Comparison of ENCODE assay signal across 1 cellular context in the genomic region with DNA sequence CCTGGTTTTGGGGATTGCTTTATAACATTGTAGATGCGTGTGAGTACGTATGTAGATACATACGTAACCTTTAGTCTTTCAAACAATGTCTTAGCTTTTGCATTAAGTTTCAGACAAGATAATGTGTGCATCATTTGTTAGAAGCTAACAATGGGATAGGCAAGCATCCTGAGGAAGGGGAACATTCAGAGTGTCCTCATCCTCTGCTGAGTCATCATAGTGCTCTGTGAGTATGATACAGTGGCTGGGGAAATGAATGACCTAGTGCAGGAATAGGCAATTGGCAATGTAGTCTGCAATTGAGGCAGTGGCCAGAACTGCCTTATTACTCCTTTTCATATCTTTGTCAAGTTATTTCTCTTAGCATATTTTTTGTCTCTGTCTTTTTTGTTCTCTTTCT.
TF ChIP-seq lines count a peak whose summit lies in the region.

No MANE protein-coding gene starts in this region.

TF ChIP-seq in endothelial cell of umbilical vein, 7 proteins besides CTCF, POLR2A, EP300 and RAD21:
- TF ChIP-seq FOS (IDR thresholded peaks at IDR 0.05; ENCODE audit: borderline replicate concordance, insufficient read depth, low read length) (peak; percentile 71), GATA2 (IDR thresholded peaks at IDR 0.05; ENCODE audit: insufficient read depth, insufficient read length, low read depth, low read length) (peak; percentile 1), JUN (IDR thresholded peaks at IDR 0.05; ENCODE audit: borderline replicate concordance, insufficient read depth, insufficient read length, low read depth) (peak; percentile 39), POLR2AphosphoS5 (IDR thresholded peaks at IDR 0.05; ENCODE audit: insufficient read depth, low read depth, low read length) (no peak)
